ENCODE assay signal across 16 cellular contexts in the genomic region with DNA sequence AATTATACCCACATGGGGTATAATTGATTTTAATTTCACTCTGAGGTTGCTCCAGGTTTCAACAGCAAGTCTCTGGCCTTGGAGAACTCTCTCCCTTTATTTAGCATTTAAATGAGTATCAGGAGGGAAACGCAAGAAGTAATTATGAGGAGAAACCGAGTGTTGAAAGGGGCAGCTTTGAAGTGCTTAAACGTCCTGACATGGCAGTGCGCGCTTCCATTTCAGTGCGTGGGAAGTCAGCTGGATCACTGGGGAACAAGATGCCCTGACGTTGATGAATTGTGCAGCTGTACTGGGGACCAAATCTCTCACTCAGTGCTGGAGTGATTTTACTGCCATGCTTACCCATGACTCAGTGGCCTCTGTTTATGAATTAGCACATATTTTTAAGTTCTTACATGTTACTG.
A peak's percentile ranks its signal among the peaks of the same experiment; 100 is the strongest.
DNase-seq lines count a peak whose midpoint lies in the region; ATAC-seq and TF ChIP-seq lines count a peak whose summit lies in the region.
"Had no signal": no experiment of that assay in that cellular context is flagged by ENCODE, and none has a peak within 500 bp of the region (broad histone marks: within the 10 kb centered on the region; RNA-seq: fewer than 3 reads in every experiment).

No MANE protein-coding gene starts in this region.

- DNase-seq in cardiac muscle cell (ENCODE audit: low read depth in 1 of 2, low spot score in 1 of 2) (peak; percentile 41 to 53), right atrium auricular region (ENCODE audit: low spot score) (no peak), astrocyte of the spinal cord (ENCODE audit: low read depth, low spot score) (peak; percentile 4), left kidney (ENCODE audit: low read depth, low spot score) (peak; percentile 93), NCI-H446 (lab: John Stamatoyannopoulos, UW) (no peak)
- no peak for DNase-seq in activated CD4-positive, alpha-beta memory T cell treated with anti-CD3 and anti-CD28 coated beads, Interleukin-2, amount 10 ng/mL, durations not matched to agents 7 days and 5 days
- DNase-seq: activated CD4-positive, alpha-beta memory T cell treated with anti-CD3 and anti-CD28 coated beads for 36 hours; GF-D8; mammary epithelial cell; NCI-H1930; PC-3; T-helper 2 cell; tibial artery had no signal

- TF ChIP-seq CTCF in cardiac muscle cell (IDR thresholded peaks at IDR 0.05; ENCODE audit: low read depth, low read length) (no peak), right atrium auricular region (IDR thresholded peaks at IDR 0.05) (no peak), astrocyte of the spinal cord (IDR thresholded peaks at IDR 0.05; ENCODE audit: low read depth, low read length) (no peak)

- H3K27me3 Mint-ChIP-seq in activated CD4-positive, alpha-beta memory T cell treated with anti-CD3 and anti-CD28 coated beads, Interleukin-2, amount 10 ng/mL, durations not matched to agents 7 days and 5 days = no peaks in the 10 kb centered on the region

- CTCF ChIA-PET in activated CD4-positive, alpha-beta memory T cell treated with anti-CD3 and anti-CD28 coated beads, Interleukin-2, amount 10 ng/mL, durations not matched to agents 7 days and 5 days (lab: Charles Lee) = no interaction called here

- H3K4me1 Mint-ChIP-seq in activated CD4-positive, alpha-beta memory T cell treated with anti-CD3 and anti-CD28 coated beads, Interleukin-2, amount 10 ng/mL, durations not matched to agents 7 days and 5 days = no peaks in the 10 kb centered on the region

- peaks cover 40% of the 10 kb centered on the region for H3K4me1 ChIP-seq in cardiac muscle cell (ENCODE audit: low read depth)
- no peaks in the 10 kb centered on the region for H3K4me1 ChIP-seq in right atrium auricular region
- H3K4me1 ChIP-seq: tibial artery had no signal

- ATAC-seq in GM21381 (IDR thresholded peaks at IDR 0.05; ENCODE audit: unreplicated experiment) (no peak), HG03095 (IDR thresholded peaks at IDR 0.05; ENCODE audit: unreplicated experiment) (no peak)
- ATAC-seq: PC-3 had no signal

- H3K36me3 ChIP-seq in cardiac muscle cell (no peaks in the 10 kb centered on the region), right atrium auricular region (no peaks in the 10 kb centered on the region)
- H3K36me3 ChIP-seq: tibial artery had no signal

- H3K36me3 Mint-ChIP-seq in activated CD4-positive, alpha-beta memory T cell treated with anti-CD3 and anti-CD28 coated beads, Interleukin-2, amount 10 ng/mL, durations not matched to agents 7 days and 5 days (ENCODE audit: low read depth) = no peaks in the 10 kb centered on the region
- H3K36me3 Mint-ChIP-seq: activated CD4-positive, alpha-beta memory T cell treated with anti-CD3 and anti-CD28 coated beads for 36 hours had no signal

- in situ Hi-C loops in astrocyte of the spinal cord (cut with HindIII; ENCODE audit: low sequenced_read_pairs) = no loop called here

- no peak overlapping the region for H3K4me3 Mint-ChIP-seq in activated CD4-positive, alpha-beta memory T cell treated with anti-CD3 and anti-CD28 coated beads, Interleukin-2, amount 10 ng/mL, durations not matched to agents 7 days and 5 days
- H3K4me3 Mint-ChIP-seq: activated CD4-positive, alpha-beta memory T cell treated with anti-CD3 and anti-CD28 coated beads for 36 hours had no signal

- H3K27me3 ChIP-seq in cardiac muscle cell (no peaks in the 10 kb centered on the region), right atrium auricular region (no peaks in the 10 kb centered on the region)
- H3K27me3 ChIP-seq: hepatocyte, tibial artery had no signal

- no peaks in the 10 kb centered on the region for H3K9me3 ChIP-seq in cardiac muscle cell (ENCODE audit: low read depth)
- no peaks in the 10 kb centered on the region for H3K9me3 ChIP-seq in right atrium auricular region
- H3K9me3 ChIP-seq: tibial artery had no signal

- H3K27ac Mint-ChIP-seq in activated CD4-positive, alpha-beta memory T cell treated with anti-CD3 and anti-CD28 coated beads, Interleukin-2, amount 10 ng/mL, durations not matched to agents 7 days and 5 days = no peak overlapping the region
- H3K27ac Mint-ChIP-seq: activated CD4-positive, alpha-beta memory T cell treated with anti-CD3 and anti-CD28 coated beads for 36 hours had no signal

- H3K9me3 Mint-ChIP-seq in activated CD4-positive, alpha-beta memory T cell treated with anti-CD3 and anti-CD28 coated beads, Interleukin-2, amount 10 ng/mL, durations not matched to agents 7 days and 5 days = no peaks in the 10 kb centered on the region
- H3K9me3 Mint-ChIP-seq: activated CD4-positive, alpha-beta memory T cell treated with anti-CD3 and anti-CD28 coated beads for 36 hours had no signal

- H3K4me3 ChIP-seq in cardiac muscle cell (no peak overlapping the region), right atrium auricular region (no peak overlapping the region), astrocyte of the spinal cord (ENCODE audit: low read depth, low read length) (no peak overlapping the region)
- H3K4me3 ChIP-seq: hepatocyte, tibial artery had no signal

- POLR2A ChIA-PET in activated CD4-positive, alpha-beta memory T cell treated with anti-CD3 and anti-CD28 coated beads, Interleukin-2, amount 10 ng/mL, durations not matched to agents 7 days and 5 days (lab: Charles Lee) = no interaction called here

- peak overlapping the region; percentile 81 for H3K27ac ChIP-seq in cardiac muscle cell
- H3K27ac ChIP-seq in right atrium auricular region = no peak overlapping the region
- H3K27ac ChIP-seq: hepatocyte, tibial artery had no signal

Comparison
In these comparisons a context has a peak if more than half of its experiments do, and no peak if none do; other contexts are left out.
1. DNase-seq: peak in cardiac muscle cell (2 of 2), astrocyte of the spinal cord (single experiment) and left kidney (single experiment); none in right atrium auricular region (single experiment), NCI-H446 (0 of 2) and activated CD4-positive, alpha-beta memory T cell treated with anti-CD3 and anti-CD28 coated beads, Interleukin-2, amount 10 ng/mL, durations not matched to agents 7 days and 5 days (single experiment).